In genomic region chr6:84652356-84653026, GRCh38 we compare ENCODE assay signal across 16 cellular contexts.
DNase-seq lines count a peak whose midpoint lies in the region; ATAC-seq, FAIRE-seq and TF ChIP-seq lines count a peak whose summit lies in the region.
"Had no signal": no experiment of that assay in that cellular context is flagged by ENCODE, and none has a peak within 500 bp of the region (broad histone marks: within the 10 kb centered on the region; RNA-seq: fewer than 3 reads in every experiment).

No MANE protein-coding gene starts in this region.

- no peaks in the 10 kb centered on the region for H3K27me3 ChIP-seq in bronchial epithelial cell (ENCODE audit: control insufficient read depth, insufficient read depth, low read length)
- H3K27me3 ChIP-seq: pancreas had no signal

- H3K36me3 ChIP-seq in bronchial epithelial cell (ENCODE audit: control insufficient read depth, insufficient read depth, low read length) (no peaks in the 10 kb centered on the region), mesodermal cell (ENCODE audit: control insufficient read depth, insufficient read depth, low read length) (no peaks in the 10 kb centered on the region)
- H3K36me3 ChIP-seq: pancreas had no signal

- FAIRE-seq in bronchial epithelial cell (lab: Jason Lieb, UNC): no peak
- FAIRE-seq: GM12892, pancreas had no signal

- no peak for ATAC-seq in GM21825 (IDR thresholded peaks at IDR 0.05; ENCODE audit: unreplicated experiment)
- ATAC-seq: activated CD8-positive, alpha-beta T cell treated with anti-CD3 and anti-CD28 coated beads, Interleukin-2, amount 10 ng/mL, durations not matched to agents 7 days and 5 days; pancreas had no signal

- no peaks in the 10 kb centered on the region for H3K9me3 ChIP-seq in mesodermal cell (ENCODE audit: control insufficient read depth, low read length)
- H3K9me3 ChIP-seq: pancreas had no signal

- DNase-seq in AG09309 (ENCODE audit: low read depth): peak; percentile 84
- peak; percentile 94 for DNase-seq in M059J (ENCODE audit: low read depth)
- peak; percentile 78 for DNase-seq in bronchial epithelial cell (ENCODE audit: low read depth)
- DNase-seq in medulla oblongata (ENCODE audit: extremely low spot score): no peak
- no peak for DNase-seq in NCI-H2196 treated with DMSO at 0.1 percent for 48 hours (lab: John Stamatoyannopoulos, UW; ENCODE audit: unreplicated experiment)
- DNase-seq in islet precursor cell: no peak
- DNase-seq: activated CD8-positive, alpha-beta T cell treated with anti-CD3 and anti-CD28 coated beads, Interleukin-2, amount 10 ng/mL, durations not matched to agents 7 days and 5 days; COR-L47; NCI-H1105 treated with DMSO at 0.1 percent for 48 hours; NCI-H774; pancreas; stimulated activated CD4-positive, alpha-beta T cell treated with anti-CD3 and anti-CD28 coated beads, Interleukin-4, amount 100 ng/mL, for 4 hours; substantia nigra had no signal

- H3K4me3 ChIP-seq in AG09309 (ENCODE audit: control insufficient read depth, low read depth, low read length) (no peak overlapping the region), bronchial epithelial cell (ENCODE audit: low read depth, low read length) (no peak overlapping the region), mesodermal cell (ENCODE audit: extremely low read depth, insufficient read depth, low read length, poor library complexity, severe bottlenecking) (no peak overlapping the region)
- H3K4me3 ChIP-seq: pancreas had no signal

- WGBS in mesodermal cell (ENCODE audit: insufficient coverage in 2 of 2), 2 experiments: 76 to 96% methylated on average over 3 of the region's 3 CpGs

- TF ChIP-seq CTCF in AG09309 (IDR thresholded peaks at IDR 0.05; ENCODE audit: control insufficient read depth, insufficient read depth, low read depth, low read length, missing control alignments): no peak
- no peak for TF ChIP-seq CTCF in bronchial epithelial cell (IDR thresholded peaks at IDR 0.05; ENCODE audit: insufficient read depth, low read length, severe bottlenecking)

- peaks cover 20% of the 10 kb centered on the region for H3K4me1 ChIP-seq in mesodermal cell (ENCODE audit: control insufficient read depth, insufficient read depth, low read length, poor library complexity, severe bottlenecking)
- H3K4me1 ChIP-seq: pancreas had no signal

- H3K27ac ChIP-seq in mesodermal cell (ENCODE audit: low read depth, low read length, severe bottlenecking): peak overlapping the region; percentile 81
- H3K27ac ChIP-seq: pancreas had no signal

Comparison
In these comparisons a context has a peak if more than half of its experiments do, and no peak if none do; other contexts are left out.
1. DNase-seq: peak in AG09309 (single experiment), M059J (single experiment) and bronchial epithelial cell (single experiment); none in medulla oblongata (single experiment), NCI-H2196 treated with DMSO at 0.1 percent for 48 hours (single experiment) and islet precursor cell (single experiment).